18 cellular contexts compared by ENCODE assay signal in the genomic region with DNA sequence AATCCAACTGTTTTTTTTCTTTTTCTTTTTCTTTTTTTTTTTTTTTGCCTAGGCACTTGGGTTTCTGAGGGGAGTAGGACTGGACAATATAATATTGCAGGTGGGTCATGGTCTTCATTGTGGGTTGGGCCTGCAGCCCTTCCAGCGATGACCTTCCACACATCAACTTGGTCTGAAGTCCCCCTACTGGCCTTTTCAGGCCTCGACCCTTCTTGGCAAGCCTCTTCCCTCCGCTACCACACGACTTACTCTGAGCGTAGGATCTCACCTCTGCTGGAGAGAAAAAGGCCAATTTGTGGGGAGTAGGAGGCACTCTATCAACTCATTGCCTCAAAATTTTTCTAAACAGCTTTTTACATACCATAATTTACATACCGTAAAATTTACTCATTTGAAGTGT. TPM values are rescaled to one million over a fixed set of nuclear protein-coding genes. Genes with fewer than 3 reads are reported as not detected.
DNase-seq lines count a peak whose midpoint lies in the region; ATAC-seq and TF ChIP-seq lines count a peak whose summit lies in the region.
"Had no signal": no experiment of that assay in that cellular context is flagged by ENCODE, and none has a peak within 500 bp of the region (broad histone marks: within the 10 kb centered on the region; RNA-seq: fewer than 3 reads in every experiment).

No MANE protein-coding gene starts in this region.

- no peaks in the 10 kb centered on the region for H3F3A ChIP-seq in OCI-LY1 (ENCODE audit: insufficient read depth, low read length)

- TF ChIP-seq CTCF in BE2C (IDR thresholded peaks at IDR 0.05; ENCODE audit: low read depth, low read length) (peak; percentile 48; the same call in 1 of the 2 replicates), GM12864 (IDR thresholded peaks at IDR 0.05; ENCODE audit: low read depth, low read length, missing control alignments) (peak; percentile 20), OCI-LY1 (IDR thresholded peaks at IDR 0.05; ENCODE audit: low read length) (peak; percentile 5; the same call in 1 of the 2 replicates), left lung (IDR thresholded peaks at IDR 0.05) (no peak)

- intact Hi-C loops in left lung (cut with DNase I) = no loop called here

- peak; percentile 22 for DNase-seq in BE2C
- no peak for DNase-seq in GM12864 (ENCODE audit: low read depth)
- DNase-seq in iPS DF 4.7 (ENCODE audit: extremely low read depth, low spot score) = peak; percentile 30
- DNase-seq in left lung = no peak
- no peak for DNase-seq in NCI-H2196 treated with DMSO at 0.1 percent for 48 hours (lab: John Stamatoyannopoulos, UW; ENCODE audit: unreplicated experiment)
- DNase-seq in KG1 (lab: John Stamatoyannopoulos, UW) = no peak
- DNase-seq: activated CD8-positive, alpha-beta T cell treated with anti-CD3 and anti-CD28 coated beads for 36 hours; activated naive CD8-positive, alpha-beta T cell treated with anti-CD3 and anti-CD28 coated beads, Interleukin-2, amount 10 ng/mL, durations not matched to agents 7 days and 5 days; activated T-cell treated with anti-CD3 and anti-CD28 coated beads, Interleukin-2, amount 50 U/mL, for 48 hours; erythroblast; NCI-H1105; NCI-H69; small intestine; T-helper 1 cell had no signal

- no peaks in the 10 kb centered on the region for H4K20me1 ChIP-seq in OCI-LY1 (ENCODE audit: insufficient read depth, low read length)

- H3K4me3 ChIP-seq in BE2C (ENCODE audit: low read depth, low read length) (no peak overlapping the region), GM12864 (ENCODE audit: low read depth, low read length) (no peak overlapping the region), OCI-LY1 (ENCODE audit: low read depth, low read length, poor library complexity, severe bottlenecking) (no peak overlapping the region), left lung (no peak overlapping the region)
- H3K4me3 ChIP-seq: breast epithelium had no signal

- H3K36me3 ChIP-seq in BE2C = no peaks in the 10 kb centered on the region
- no peaks in the 10 kb centered on the region for H3K36me3 ChIP-seq in OCI-LY1 (ENCODE audit: insufficient read depth, low read length)
- no peaks in the 10 kb centered on the region for H3K36me3 ChIP-seq in left lung
- H3K36me3 ChIP-seq: breast epithelium had no signal

- no peak overlapping the region for H2AFZ ChIP-seq in OCI-LY1 (ENCODE audit: low read length)

- H3K27ac ChIP-seq in OCI-LY1 (ENCODE audit: low read depth, low read length, poor library complexity, severe bottlenecking) = no peak overlapping the region
- H3K27ac ChIP-seq in left lung = no peak overlapping the region
- H3K27ac ChIP-seq: breast epithelium had no signal

- ATAC-seq in left lung (no peak), HG03432 (IDR thresholded peaks at IDR 0.05; ENCODE audit: unreplicated experiment) (no peak)
- ATAC-seq: activated CD8-positive, alpha-beta T cell treated with anti-CD3 and anti-CD28 coated beads for 36 hours had no signal

- H3K79me2 ChIP-seq in OCI-LY1 (ENCODE audit: insufficient read depth, low read length) = no peaks in the 10 kb centered on the region

- H3K9me3 ChIP-seq in BE2C = no peaks in the 10 kb centered on the region
- no peaks in the 10 kb centered on the region for H3K9me3 ChIP-seq in OCI-LY1 (ENCODE audit: low read length)
- no peaks in the 10 kb centered on the region for H3K9me3 ChIP-seq in left lung
- H3K9me3 ChIP-seq: breast epithelium had no signal

- H3K9me2 ChIP-seq in OCI-LY1 (ENCODE audit: low read depth, low read length) = no peaks in the 10 kb centered on the region

- no peak overlapping the region for H3K4me2 ChIP-seq in OCI-LY1 (ENCODE audit: low read length)

- no peak overlapping the region for H3K9ac ChIP-seq in OCI-LY1 (ENCODE audit: low read length)

- H3K27me3 ChIP-seq in BE2C = no peaks in the 10 kb centered on the region
- H3K27me3 ChIP-seq in OCI-LY1 (ENCODE audit: insufficient read depth, low read length) = no peaks in the 10 kb centered on the region
- H3K27me3 ChIP-seq in left lung = peaks cover 0 to 15% of the 10 kb centered on the region in 2 donors

- H3K4me1 ChIP-seq in BE2C (no peaks in the 10 kb centered on the region), OCI-LY1 (ENCODE audit: insufficient read depth, low read length, severe bottlenecking) (no peaks in the 10 kb centered on the region), left lung (no peaks in the 10 kb centered on the region)
- H3K4me1 ChIP-seq: breast epithelium had no signal

RNA-seq across cellular contexts. Expression of a gene that starts 51.1 kb away (rescaled TPM):
- polyA plus RNA-seq in BE2C (2012; ENCODE audit: insufficient read depth, insufficient read length, low read depth) = 9.3 TPM
- total RNA-seq in left lung = under 1 TPM in 1 of 2 donors, not detected in 1; 0.18 TPM
- total RNA-seq: activated CD8-positive, alpha-beta T cell treated with anti-CD3 and anti-CD28 coated beads for 36 hours; activated naive CD8-positive, alpha-beta T cell treated with anti-CD3 and anti-CD28 coated beads, Interleukin-2, amount 10 ng/mL, durations not matched to agents 7 days and 5 days; lung microvascular endothelial cell had no signal

Comparison
In these comparisons a context has a peak if more than half of its experiments do, and no peak if none do; other contexts are left out.
1. DNase-seq: peak in BE2C (single experiment) and iPS DF 4.7 (single experiment); none in GM12864 (single experiment), left lung (0 of 2), NCI-H2196 treated with DMSO at 0.1 percent for 48 hours (single experiment) and KG1 (single experiment).
2. CTCF ChIP-seq: peak in BE2C (single experiment), GM12864 (single experiment) and OCI-LY1 (single experiment); none in left lung (0 of 2).